6 cellular contexts compared by ENCODE assay signal in genomic region chr13:84737671-84738070, GRCh38.
"Had no signal": no experiment of that assay in that cellular context is flagged by ENCODE, and none has a peak within 500 bp of the region (broad histone marks: within the 10 kb centered on the region; RNA-seq: fewer than 3 reads in every experiment).

No MANE protein-coding gene starts in this region.

- DNase-seq: GM23248, H9, HCEC 1CT, IMR-90, KG1 had no signal

- ATAC-seq: K562 had no signal

- H3K4me3 Mint-ChIP-seq: H9 had no signal

- H3K27ac Mint-ChIP-seq: H9 had no signal

- H3K9me3 Mint-ChIP-seq: H9 had no signal
